1 cellular context compared by ENCODE assay signal in the genomic region with DNA sequence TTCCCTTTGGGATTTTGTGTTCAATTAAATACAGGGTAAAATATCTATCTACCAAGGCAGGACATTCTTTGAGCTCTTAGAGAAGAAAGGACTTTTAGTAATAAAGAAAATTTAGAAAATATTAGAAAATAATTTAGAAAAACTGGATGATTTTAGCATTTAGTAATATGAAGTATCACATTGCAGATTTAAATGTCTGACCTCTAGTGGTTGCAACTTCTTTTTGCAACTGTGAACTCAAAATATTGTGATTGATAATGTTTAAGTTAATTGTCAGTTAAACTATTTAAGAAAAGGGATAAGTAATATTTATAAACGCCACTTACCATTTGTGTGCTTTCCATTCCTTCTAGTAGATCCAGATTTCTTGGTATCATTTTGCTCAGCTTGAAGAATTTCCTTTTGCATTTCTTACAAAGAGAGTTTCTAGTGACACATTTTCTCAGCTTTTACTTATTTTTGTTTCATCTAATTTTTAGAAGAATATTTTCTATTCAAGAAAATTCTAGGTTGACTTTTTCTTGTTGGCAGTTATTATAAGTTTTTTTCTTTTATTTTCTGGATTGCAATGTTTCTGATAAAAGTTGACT.
TF ChIP-seq lines count a peak whose summit lies in the region.

No MANE protein-coding gene starts in this region.

TF ChIP-seq in IMR-90, 13 proteins besides CTCF, POLR2A, EP300 and RAD21 (continued from another document):
- TF ChIP-seq, protein P1, sequence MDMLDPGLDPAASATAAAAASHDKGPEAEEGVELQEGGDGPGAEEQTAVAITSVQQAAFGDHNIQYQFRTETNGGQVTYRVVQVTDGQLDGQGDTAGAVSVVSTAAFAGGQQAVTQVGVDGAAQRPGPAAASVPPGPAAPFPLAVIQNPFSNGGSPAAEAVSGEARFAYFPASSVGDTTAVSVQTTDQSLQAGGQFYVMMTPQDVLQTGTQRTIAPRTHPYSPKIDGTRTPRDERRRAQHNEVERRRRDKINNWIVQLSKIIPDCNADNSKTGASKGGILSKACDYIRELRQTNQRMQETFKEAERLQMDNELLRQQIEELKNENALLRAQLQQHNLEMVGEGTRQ (IDR thresholded peaks at IDR 0.05; ENCODE audit: low read depth, low read length) = no peak
